ENCODE assay signal across 15 cellular contexts in genomic region chr15:79878078-79878705, GRCh38. TPM values are rescaled to one million over a fixed set of nuclear protein-coding genes. Genes with fewer than 3 reads are reported as not detected.
DNase-seq lines count a peak whose midpoint lies in the region; ATAC-seq and TF ChIP-seq lines count a peak whose summit lies in the region.
"Had no signal": no experiment of that assay in that cellular context is flagged by ENCODE, and none has a peak within 500 bp of the region (broad histone marks: within the 10 kb centered on the region; RNA-seq: fewer than 3 reads in every experiment).

No MANE protein-coding gene starts in this region.

- no CpG with 5 or more reads among the region's 7 CpGs for WGBS in mesendoderm (ENCODE audit: extremely low coverage, insufficient coverage, low lambda C conversion rate)
- 82% methylated on average over 6 of the region's 7 CpGs for WGBS in mesenchymal stem cell
- WGBS in prostate gland, result 91% methylated on average over 7 of the region's 7 CpGs

- H3K27ac ChIP-seq in HCT116 (ENCODE audit: low read depth, low read length) (no peak overlapping the region), mesendoderm (ENCODE audit: low read depth, low read length) (no peak overlapping the region), mesenchymal stem cell (ENCODE audit: low read length, poor library complexity, severe bottlenecking) (no peak overlapping the region), prostate gland (no peak overlapping the region)

- RAD21 ChIA-PET in HCT116 (lab: Charles Lee; ENCODE audit: low non-redundant PET in 1 of 2, low total read pairs in 2 of 2, uncharacterized antibody in 2 of 2, unreplicated experiment in 2 of 2), result no interaction called here

- H2BK15ac ChIP-seq in mesendoderm (replicated peaks; ENCODE audit: low read depth), result no peak overlapping the region
- no peak overlapping the region for H2BK15ac ChIP-seq in mesenchymal stem cell (ENCODE audit: low read depth, poor library complexity, severe bottlenecking)

- H3K23ac ChIP-seq in mesendoderm (ENCODE audit: low read length) (no peak overlapping the region), mesenchymal stem cell (ENCODE audit: low read length in 2 of 2) (no peak overlapping the region)

- H2AFZ ChIP-seq in HCT116 (ENCODE audit: low read depth, low read length, poor library complexity, severe bottlenecking) (no peak overlapping the region), mesenchymal stem cell (ENCODE audit: low read depth, low read length) (no peak overlapping the region)

- H3K4me3 Mint-ChIP-seq in endothelial cell (ENCODE audit: unreplicated experiment), result peak overlapping the region; percentile 78
- H3K4me3 Mint-ChIP-seq in activated naive CD4-positive, alpha-beta T cell treated with anti-CD3 and anti-CD28 coated beads, Interleukin-2, amount 10 ng/mL, durations not matched to agents 7 days and 5 days, result no peak overlapping the region
- H3K4me3 Mint-ChIP-seq: CD4-positive, alpha-beta T cell had no signal

- POLR2A ChIA-PET in HCT116 (lab: Charles Lee), result no interaction called here

- H4K5ac ChIP-seq in mesendoderm (ENCODE audit: low read length), result no peak overlapping the region

- intact Hi-C loops in HCT116 (cut with micrococcal nuclease) (no loop called here), prostate gland (cut with DNase I) (no loop called here)

- TF ChIP-seq POLR2A in HCT116 (IDR thresholded peaks at IDR 0.05; ENCODE audit: borderline replicate concordance, extremely low read depth, insufficient read depth, insufficient read length), result no peak
- no peak for TF ChIP-seq POLR2A in prostate gland (IDR thresholded peaks at IDR 0.05)

- H3K4ac ChIP-seq in mesendoderm (ENCODE audit: low read depth, low read length) (no peak overlapping the region), mesenchymal stem cell (ENCODE audit: low read depth in 1 of 2, low read length in 2 of 2) (no peak overlapping the region)

- H3K36me3 Mint-ChIP-seq in endothelial cell (ENCODE audit: low read depth, unreplicated experiment), result peaks cover 72% of the 10 kb centered on the region
- peaks cover 92% of the 10 kb centered on the region for H3K36me3 Mint-ChIP-seq in activated naive CD4-positive, alpha-beta T cell treated with anti-CD3 and anti-CD28 coated beads, Interleukin-2, amount 10 ng/mL, durations not matched to agents 7 days and 5 days

- BruUV-seq in HCT116 (replicated peaks; lab: Mats Ljungman, UMichigan), result no TSS peak

- H3K4me1 Mint-ChIP-seq in endothelial cell (ENCODE audit: unreplicated experiment), result no peaks in the 10 kb centered on the region
- H3K4me1 Mint-ChIP-seq in activated naive CD4-positive, alpha-beta T cell treated with anti-CD3 and anti-CD28 coated beads, Interleukin-2, amount 10 ng/mL, durations not matched to agents 7 days and 5 days, result peaks cover 8% of the 10 kb centered on the region

- H3K9me3 ChIP-seq in HCT116 (ENCODE audit: control insufficient read depth in 1 of 2, insufficient read depth in 1 of 2, low read depth in 1 of 2, low read length in 2 of 2) (peaks cover 6 to 30% of the 10 kb centered on the region in 2 experiments; a peak in 3 of 4 replicates), mesenchymal stem cell (ENCODE audit: control insufficient read depth, low read length) (peaks cover 28% of the 10 kb centered on the region), prostate gland (no peaks in the 10 kb centered on the region)

- H3K36me3 ChIP-seq in HCT116 (ENCODE audit: control insufficient read depth in 1 of 2, insufficient read depth in 2 of 2, low read length in 2 of 2), result peaks cover 6 to 30% of the 10 kb centered on the region in 2 experiments
- H3K36me3 ChIP-seq in mesendoderm (ENCODE audit: control insufficient read depth, insufficient read depth, low read length), result peaks cover 8% of the 10 kb centered on the region
- peaks cover 9 to 37% of the 10 kb centered on the region in 2 experiments for H3K36me3 ChIP-seq in mesenchymal stem cell (ENCODE audit: control insufficient read depth in 1 of 2, insufficient read depth in 2 of 2, low read depth in 1 of 2, low read length in 2 of 2)
- no peaks in the 10 kb centered on the region for H3K36me3 ChIP-seq in prostate gland

- H2BK120ac ChIP-seq in mesendoderm (ENCODE audit: low read depth, low read length) (no peak overlapping the region), mesenchymal stem cell (ENCODE audit: low read depth, low read length) (no peak overlapping the region)

- no peak for TF ChIP-seq RAD21 in HCT116 (IDR thresholded peaks at IDR 0.05; ENCODE audit: low read depth)

- no peak for ATAC-seq in HCT116

- H3K9ac ChIP-seq in HCT116 (ENCODE audit: low read length) (no peak overlapping the region), mesendoderm (ENCODE audit: low read length) (no peak overlapping the region), mesenchymal stem cell (ENCODE audit: low read length) (no peak overlapping the region)

- CTCF ChIA-PET in HCT116 (lab: Charles Lee), result no interaction called here
- CTCF ChIA-PET in activated naive CD4-positive, alpha-beta T cell treated with anti-CD3 and anti-CD28 coated beads, Interleukin-2, amount 10 ng/mL, durations not matched to agents 7 days and 5 days (lab: Charles Lee), result interaction anchor here (0.6 kb wide), 1 partner anchor 473 kb away, joined by 4 read pairs; no protein-coding TSS in a partner anchor

- H3K18ac ChIP-seq in mesendoderm (ENCODE audit: low read length) (no peak overlapping the region), mesenchymal stem cell (ENCODE audit: low read depth in 1 of 2, low read length in 2 of 2) (no peak overlapping the region)

- no peaks in the 10 kb centered on the region for H3K27me3 Mint-ChIP-seq in endothelial cell (ENCODE audit: unreplicated experiment)
- no peaks in the 10 kb centered on the region for H3K27me3 Mint-ChIP-seq in activated naive CD4-positive, alpha-beta T cell treated with anti-CD3 and anti-CD28 coated beads, Interleukin-2, amount 10 ng/mL, durations not matched to agents 7 days and 5 days
- H3K27me3 Mint-ChIP-seq: CD4-positive, alpha-beta T cell had no signal

- H3K4me2 ChIP-seq in HCT116 (ENCODE audit: low read length), result no peak overlapping the region
- no peak overlapping the region for H3K4me2 ChIP-seq in mesendoderm (ENCODE audit: low read length)
- H3K4me2 ChIP-seq in mesenchymal stem cell (ENCODE audit: low read length, poor library complexity, severe bottlenecking), result no peak overlapping the region

- TF ChIP-seq CTCF in HCT116 (IDR thresholded peaks at IDR 0.05 in 2 of 3, conservative IDR thresholded peaks at IDR 0.05 in 1 of 3; ENCODE audit: borderline replicate concordance in 1 of 3, insufficient read depth in 1 of 3, low read depth in 2 of 3, low read length in 2 of 3) (no peak), endothelial cell (IDR thresholded peaks at IDR 0.05; ENCODE audit: unreplicated experiment) (no peak), prostate gland (IDR thresholded peaks at IDR 0.05) (no peak)

- no peak overlapping the region for H4K91ac ChIP-seq in mesenchymal stem cell (ENCODE audit: low read length)

- H2BK12ac ChIP-seq in mesenchymal stem cell (ENCODE audit: low read length in 2 of 2), result no peak overlapping the region

- H3K4me1 ChIP-seq in HCT116 (ENCODE audit: control insufficient read depth in 1 of 2, insufficient read depth in 2 of 2, low read length in 2 of 2) (peaks cover 6 to 11% of the 10 kb centered on the region in 2 experiments; a peak in 2 of 4 replicates), mesendoderm (ENCODE audit: control insufficient read depth, low read depth, low read length) (no peaks in the 10 kb centered on the region), mesenchymal stem cell (ENCODE audit: control insufficient read depth, insufficient read depth, low read depth, low read length) (peaks cover 2% of the 10 kb centered on the region), prostate gland (replicated peaks) (no peaks in the 10 kb centered on the region)

- peaks cover 5% of the 10 kb centered on the region for H3K79me2 ChIP-seq in HCT116 (ENCODE audit: insufficient read depth, low read length)
- H3K79me2 ChIP-seq in mesendoderm (ENCODE audit: control insufficient read depth, insufficient read depth, low read length), result no peaks in the 10 kb centered on the region

- H3K4me3 ChIP-seq in HCT116 (replicated peaks in 1 of 2; ENCODE audit: low read depth in 1 of 2, low read length in 2 of 2) (no peak overlapping the region), mesendoderm (ENCODE audit: low read length) (peak overlapping the region; percentile 19), mesenchymal stem cell (ENCODE audit: insufficient read depth in 1 of 2, low read depth in 1 of 2, low read length in 2 of 2) (no peak overlapping the region), prostate gland (no peak overlapping the region)
- H3K4me3 ChIP-seq: HAP-1 had no signal

- H4K20me1 ChIP-seq in HCT116 (ENCODE audit: insufficient read depth), result no peaks in the 10 kb centered on the region

- peaks cover 3% of the 10 kb centered on the region for H3K79me1 ChIP-seq in mesendoderm (ENCODE audit: low read length)
- H3K79me1 ChIP-seq in mesenchymal stem cell (replicated peaks; ENCODE audit: low read length, poor library complexity, severe bottlenecking), result peaks cover 11% of the 10 kb centered on the region

- H3K9me2 ChIP-seq in HCT116 (ENCODE audit: insufficient read depth), result no peaks in the 10 kb centered on the region

- H3K27me3 ChIP-seq in HCT116 (ENCODE audit: insufficient read depth, low read length) (no peaks in the 10 kb centered on the region), mesendoderm (ENCODE audit: insufficient read depth, low read length, poor library complexity) (no peaks in the 10 kb centered on the region), mesenchymal stem cell (ENCODE audit: control insufficient read depth in 1 of 2, insufficient read depth in 1 of 2, low read length in 2 of 2) (no peaks in the 10 kb centered on the region), prostate gland (replicated peaks; ENCODE audit: insufficient read depth) (no peaks in the 10 kb centered on the region)

- H2AK5ac ChIP-seq in mesendoderm (ENCODE audit: low read length), result no peak overlapping the region
- no peak overlapping the region for H2AK5ac ChIP-seq in mesenchymal stem cell (ENCODE audit: low read length, severe bottlenecking)

- H4K8ac ChIP-seq in mesendoderm (ENCODE audit: low read depth, low read length) (no peak overlapping the region), mesenchymal stem cell (ENCODE audit: low read length) (no peak overlapping the region)

- H3K56ac ChIP-seq in mesendoderm (ENCODE audit: low read length), result no peak overlapping the region

- H3K9me3 Mint-ChIP-seq in endothelial cell (ENCODE audit: unreplicated experiment), result peaks cover 4% of the 10 kb centered on the region
- peaks cover 44% of the 10 kb centered on the region for H3K9me3 Mint-ChIP-seq in activated naive CD4-positive, alpha-beta T cell treated with anti-CD3 and anti-CD28 coated beads, Interleukin-2, amount 10 ng/mL, durations not matched to agents 7 days and 5 days

- DNase-seq in HCT116 (ENCODE audit: low read depth, low spot score) (peak; percentile 28), OCI-M1 (lab: John Stamatoyannopoulos, UW) (peak; percentile 26), endothelial cell (ENCODE audit: low spot score) (no peak), mesendoderm (peak; percentile 23), mesenchymal stem cell (no peak), prostate gland (ENCODE audit: low spot score) (no peak)
- no peak for DNase-seq in activated naive CD4-positive, alpha-beta T cell treated with anti-CD3 and anti-CD28 coated beads, Interleukin-2, amount 10 ng/mL, durations not matched to agents 7 days and 5 days
- DNase-seq: ACHN; C1 segment of cervical spinal cord; CD4-positive, alpha-beta T cell; DMS79 treated with DMSO at 0.1 percent for 48 hours; EL; IMR-90; KG1 had no signal

- H3K27ac Mint-ChIP-seq in endothelial cell (ENCODE audit: unreplicated experiment), result no peak overlapping the region
- no peak overlapping the region for H3K27ac Mint-ChIP-seq in activated naive CD4-positive, alpha-beta T cell treated with anti-CD3 and anti-CD28 coated beads, Interleukin-2, amount 10 ng/mL, durations not matched to agents 7 days and 5 days
- H3K27ac Mint-ChIP-seq: CD4-positive, alpha-beta T cell had no signal

- H2BK5ac ChIP-seq in mesendoderm (ENCODE audit: low read length) (no peak overlapping the region), mesenchymal stem cell (ENCODE audit: low read depth, low read length, poor library complexity, severe bottlenecking) (no peak overlapping the region)

- no peak overlapping the region for H3K14ac ChIP-seq in mesenchymal stem cell (ENCODE audit: low read length in 2 of 2)

RNA-seq across cellular contexts. Expression of gene MTHFS, which starts 18.6 kb away (rescaled TPM):
- total RNA-seq in HCT116 (2021; ENCODE audit: unreplicated experiment) (30.5 TPM), endothelial cell (ENCODE audit: unreplicated experiment) (16.2 TPM), prostate gland (10 to 100 TPM; 28.7 to 55.1 TPM)
- polyA plus RNA-seq in HCT116 (2012), result 32.7 and 38.7 TPM in 2 replicates
- polyA plus RNA-seq in mesendoderm (2013, experiment 1 of 2), result 36.4 TPM
- 36.8 TPM for polyA plus RNA-seq in mesendoderm (2013, experiment 2 of 2)
- polyA plus RNA-seq in mesenchymal stem cell (2013, experiment 1 of 2), result 7.6 TPM
- 7.9 TPM for polyA plus RNA-seq in mesenchymal stem cell (2013, experiment 2 of 2)

Comparison
In these comparisons a context has a peak if more than half of its experiments do, and no peak if none do; other contexts are left out.
1. DNase-seq: peak in HCT116 (single experiment), OCI-M1 (single experiment) and mesendoderm (single experiment); none in endothelial cell (single experiment), activated naive CD4-positive, alpha-beta T cell treated with anti-CD3 and anti-CD28 coated beads, Interleukin-2, amount 10 ng/mL, durations not matched to agents 7 days and 5 days (single experiment), mesenchymal stem cell (single experiment) and prostate gland (single experiment).